19 cellular contexts compared by ENCODE assay signal in the genomic region with DNA sequence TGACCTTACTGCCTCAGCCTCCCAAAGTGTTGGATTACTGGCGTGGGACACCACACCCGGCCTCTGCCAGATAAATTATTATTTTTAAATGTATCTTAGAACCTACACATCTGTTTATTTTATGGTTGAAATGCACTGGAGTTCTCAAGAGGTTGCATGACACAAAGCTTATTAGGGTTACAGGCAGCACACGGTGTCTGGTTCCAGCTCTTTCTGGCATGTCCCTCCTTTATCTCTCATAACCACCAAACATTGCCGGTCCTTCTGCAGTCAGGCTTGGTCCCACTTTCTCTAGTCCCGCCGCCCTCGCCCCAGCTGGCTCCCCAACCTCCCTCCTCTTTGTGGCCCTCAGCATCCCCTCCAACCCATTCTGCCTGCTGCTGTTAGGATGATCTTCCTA.
"Had no signal": no experiment of that assay in that cellular context is flagged by ENCODE, and none has a peak within 500 bp of the region (broad histone marks: within the 10 kb centered on the region; RNA-seq: fewer than 3 reads in every experiment).

No MANE protein-coding gene starts in this region.

- H3K27me3 ChIP-seq: heart left ventricle, neutrophil, transverse colon had no signal

- H3K27ac ChIP-seq: heart left ventricle, neutrophil, skin epidermis, thoracic aorta, transverse colon had no signal

- H3K27ac Mint-ChIP-seq: mesothelial cell of epicardium; natural killer cell; stimulated activated naive B cell treated with anti-CD40 and anti-IgM and Interleukin-4, amounts not matched to agents 10 μg/mL and 1 μg/mL and 100 μg/mL, for 72 hours; stimulated activated naive CD8-positive, alpha-beta T cell treated with anti-CD3 and anti-CD28 coated beads, Interleukin-15, amount 100 ng/mL, for 72 hours had no signal

- H3K9me3 Mint-ChIP-seq: natural killer cell; stimulated activated naive B cell treated with anti-CD40 and anti-IgM and Interleukin-4, amounts not matched to agents 10 μg/mL and 1 μg/mL and 100 μg/mL, for 72 hours; stimulated activated naive CD8-positive, alpha-beta T cell treated with anti-CD3 and anti-CD28 coated beads, Interleukin-15, amount 100 ng/mL, for 72 hours had no signal

- H3K9me3 ChIP-seq: neutrophil, thoracic aorta, transverse colon had no signal

- ATAC-seq: heart left ventricle; natural killer cell; sciatic nerve; stimulated activated naive B cell treated with anti-CD40 and anti-IgM and Interleukin-4, amounts not matched to agents 10 μg/mL and 1 μg/mL and 100 μg/mL, for 72 hours; stimulated activated naive CD8-positive, alpha-beta T cell treated with anti-CD3 and anti-CD28 coated beads, Interleukin-15, amount 100 ng/mL, for 72 hours had no signal

- H3K36me3 ChIP-seq: heart left ventricle, neutrophil, thoracic aorta, transverse colon had no signal

- H3K4me3 Mint-ChIP-seq: mesothelial cell of epicardium; natural killer cell; stimulated activated naive B cell treated with anti-CD40 and anti-IgM and Interleukin-4, amounts not matched to agents 10 μg/mL and 1 μg/mL and 100 μg/mL, for 72 hours; stimulated activated naive CD8-positive, alpha-beta T cell treated with anti-CD3 and anti-CD28 coated beads, Interleukin-15, amount 100 ng/mL, for 72 hours had no signal

- DNase-seq: cerebellar nuclear complex; dermis blood vessel endothelial cell; erythroblast; foreskin melanocyte; heart left ventricle; hippocampal formation; kidney glomerular epithelial cell; mammary epithelial cell; natural killer cell; stimulated activated CD4-positive, alpha-beta T cell treated with anti-CD3 and anti-CD28 coated beads, Interleukin-2, amount 100 ng/mL, for 24 hours; stimulated activated CD4-positive, alpha-beta T cell treated with anti-CD3 and anti-CD28 coated beads, Interleukin-4, amount 100 ng/mL, for 4 hours; stimulated activated naive B cell treated with anti-CD40 and anti-IgM and Interleukin-4, amounts not matched to agents 10 μg/mL and 1 μg/mL and 100 μg/mL, for 72 hours; stimulated activated naive CD8-positive, alpha-beta T cell treated with anti-CD3 and anti-CD28 coated beads, Interleukin-15, amount 100 ng/mL, for 72 hours; transverse colon had no signal

- H3K4me3 ChIP-seq: heart left ventricle, skin epidermis, thoracic aorta, transverse colon had no signal

- H3K36me3 Mint-ChIP-seq: mesothelial cell of epicardium; natural killer cell; stimulated activated naive B cell treated with anti-CD40 and anti-IgM and Interleukin-4, amounts not matched to agents 10 μg/mL and 1 μg/mL and 100 μg/mL, for 72 hours had no signal
